Comparison of ENCODE assay signal across 25 cellular contexts in genomic region chr4:1015746-1016145, GRCh38. TPM values are rescaled to one million over a fixed set of nuclear protein-coding genes. Genes with fewer than 3 reads are reported as not detected.
"Had no signal": no experiment of that assay in that cellular context is flagged by ENCODE, and none has a peak within 500 bp of the region (broad histone marks: within the 10 kb centered on the region; RNA-seq: fewer than 3 reads in every experiment).

No MANE protein-coding gene starts in this region.

- H3K27ac ChIP-seq: breast epithelium had no signal

- H3K36me3 Mint-ChIP-seq: activated CD4-positive, alpha-beta memory T cell treated with anti-CD3 and anti-CD28 coated beads for 36 hours; activated naive CD4-positive, alpha-beta T cell treated with anti-CD3 and anti-CD28 coated beads, Interleukin-2, amount 50 U/mL, for 72 hours had no signal

- H3K4me3 ChIP-seq: breast epithelium had no signal

- H3K36me3 ChIP-seq: breast epithelium had no signal

- DNase-seq: activated B cell treated with CpG ODN at 0.5 μM for 24 hours; activated CD4-positive, alpha-beta memory T cell treated with anti-CD3 and anti-CD28 coated beads for 36 hours; activated CD4-positive, alpha-beta T cell treated with anti-CD3 and anti-CD28 coated beads for 1 hour; activated CD4-positive, alpha-beta T cell treated with anti-CD3 and anti-CD28 coated beads, Interleukin-2, amount 10 ng/mL, durations not matched to agents 7 days and 5 days; activated CD8-positive, alpha-beta memory T cell treated with anti-CD3 and anti-CD28 coated beads for 24 hours; activated effector memory CD4-positive, alpha-beta T cell treated with anti-CD3 and anti-CD28 coated beads, Interleukin-2, amount 50 U/mL, for 16 hours; activated naive CD4-positive, alpha-beta T cell treated with Interleukin-2 at 50 U/mL for 16 hours; activated naive CD8-positive, alpha-beta T cell treated with anti-CD3 and anti-CD28 coated beads, Interleukin-2, amount 50 U/mL, for 24 hours; activated T-cell treated with anti-CD3 and anti-CD28 coated beads, Interleukin-2, amount 50 U/mL, for 4 hours; central memory CD4-positive, alpha-beta T cell; Karpas-422; MM.1S; NCI-H1105; NCI-H1436 treated with DMSO at 0.1 percent for 48 hours; NCI-H187; NCI-H2081; NCI-H446; NCI-H524; PC-3; SHP77 treated with DMSO at 0.1 percent for 48 hours; T-helper 9 cell had no signal

- H3K9me3 Mint-ChIP-seq: activated B cell treated with CpG ODN at 0.5 μM for 24 hours; activated CD4-positive, alpha-beta memory T cell treated with anti-CD3 and anti-CD28 coated beads for 36 hours; activated CD4-positive, alpha-beta T cell treated with anti-CD3 and anti-CD28 coated beads, Interleukin-2, amount 10 ng/mL, durations not matched to agents 7 days and 5 days; activated naive CD4-positive, alpha-beta T cell treated with anti-CD3 and anti-CD28 coated beads, Interleukin-2, amount 50 U/mL, for 72 hours; activated naive CD8-positive, alpha-beta T cell treated with anti-CD3 and anti-CD28 coated beads, Interleukin-2, amount 50 U/mL, for 24 hours; activated T-cell treated with anti-CD3 and anti-CD28 coated beads, Interleukin-2, amount 50 U/mL, for 4 hours; T-helper 1 cell treated with Interleukin-12 subunit alpha and Interleukin-12 subunit beta and Interleukin-4 antibody, amounts not matched to agents 30 μg/mL and 1 μg/mL, for 36 hours had no signal

- H3K27me3 Mint-ChIP-seq: activated B cell treated with CpG ODN at 0.5 μM for 24 hours; activated CD4-positive, alpha-beta memory T cell treated with anti-CD3 and anti-CD28 coated beads for 36 hours; activated CD4-positive, alpha-beta T cell treated with anti-CD3 and anti-CD28 coated beads, Interleukin-2, amount 10 ng/mL, durations not matched to agents 7 days and 5 days; activated naive CD8-positive, alpha-beta T cell treated with anti-CD3 and anti-CD28 coated beads, Interleukin-2, amount 50 U/mL, for 24 hours had no signal

- H3K27ac Mint-ChIP-seq: activated B cell treated with CpG ODN at 0.5 μM for 24 hours; activated CD4-positive, alpha-beta memory T cell treated with anti-CD3 and anti-CD28 coated beads for 36 hours; activated CD4-positive, alpha-beta T cell treated with anti-CD3 and anti-CD28 coated beads, Interleukin-2, amount 10 ng/mL, durations not matched to agents 7 days and 5 days; activated naive CD4-positive, alpha-beta T cell treated with anti-CD3 and anti-CD28 coated beads, Interleukin-2, amount 50 U/mL, for 72 hours; activated naive CD8-positive, alpha-beta T cell treated with anti-CD3 and anti-CD28 coated beads, Interleukin-2, amount 50 U/mL, for 24 hours; T-helper 1 cell treated with Interleukin-12 subunit alpha and Interleukin-12 subunit beta and Interleukin-4 antibody, amounts not matched to agents 30 μg/mL and 1 μg/mL, for 36 hours had no signal

- H3K27me3 ChIP-seq: breast epithelium had no signal

- H3K4me3 Mint-ChIP-seq: activated B cell treated with CpG ODN at 0.5 μM for 24 hours; activated CD4-positive, alpha-beta memory T cell treated with anti-CD3 and anti-CD28 coated beads for 36 hours; activated CD4-positive, alpha-beta T cell treated with anti-CD3 and anti-CD28 coated beads, Interleukin-2, amount 10 ng/mL, durations not matched to agents 7 days and 5 days; activated naive CD8-positive, alpha-beta T cell treated with anti-CD3 and anti-CD28 coated beads, Interleukin-2, amount 50 U/mL, for 24 hours; activated T-cell treated with anti-CD3 and anti-CD28 coated beads, Interleukin-2, amount 50 U/mL, for 4 hours; T-helper 1 cell treated with Interleukin-12 subunit alpha and Interleukin-12 subunit beta and Interleukin-4 antibody, amounts not matched to agents 30 μg/mL and 1 μg/mL, for 36 hours had no signal

- H3K9me3 ChIP-seq: breast epithelium had no signal

RNA-seq across cellular contexts. Expression of gene SLC26A1, which starts 22.5 kb away (rescaled TPM):
- total RNA-seq: activated B cell treated with CpG ODN at 0.5 μM for 24 hours; activated CD4-positive, alpha-beta memory T cell treated with anti-CD3 and anti-CD28 coated beads for 36 hours; activated naive CD4-positive, alpha-beta T cell treated with anti-CD3 and anti-CD28 coated beads, Interleukin-2, amount 50 U/mL, for 72 hours; PC-3; SK-MEL-5 had no signal
